Comparison of ENCODE assay signal across 8 cellular contexts in the genomic region with DNA sequence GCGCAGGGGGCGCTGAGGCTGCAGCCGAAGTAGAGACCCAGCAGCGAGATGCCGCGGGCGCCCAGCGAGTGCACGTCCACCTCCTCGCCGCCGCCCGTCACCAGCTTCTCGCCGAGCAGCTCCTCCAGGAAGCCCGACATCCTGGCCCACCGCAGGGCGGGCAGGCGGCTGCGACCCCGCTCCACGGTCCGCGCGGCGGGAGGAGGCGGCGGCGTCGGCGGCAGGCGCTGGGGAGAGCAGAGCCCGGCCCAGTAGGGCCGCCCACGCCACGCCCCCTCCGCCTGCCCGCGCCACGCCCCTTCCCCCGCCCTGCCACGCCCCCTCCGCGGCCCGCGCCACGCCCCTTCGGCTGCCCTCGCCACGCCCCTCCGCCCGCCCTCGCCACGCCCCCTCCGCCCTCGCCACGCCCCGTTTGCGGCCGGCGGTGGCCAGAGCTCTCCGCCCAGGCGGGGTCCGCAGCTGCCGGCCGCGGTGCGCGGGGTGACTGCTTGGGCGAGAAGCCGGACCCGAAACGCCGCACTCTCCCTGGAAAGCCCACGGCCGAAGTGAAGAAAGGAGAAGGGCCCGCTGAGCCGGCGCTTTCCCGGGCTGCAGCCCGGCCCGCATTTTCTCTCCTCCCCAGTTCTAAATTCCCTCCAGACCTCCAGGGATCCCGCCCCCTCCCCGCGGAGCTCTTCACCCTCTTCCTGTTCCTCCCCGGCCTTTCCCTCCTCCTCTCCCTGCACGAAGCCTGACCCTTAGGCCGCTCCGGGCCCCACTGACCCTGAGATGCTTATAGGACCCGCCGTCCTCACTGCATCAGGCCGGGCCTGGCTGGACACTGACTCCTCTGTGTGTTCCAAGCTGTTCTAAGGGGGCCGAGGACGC. TPM values are rescaled to one million over a fixed set of nuclear protein-coding genes. Genes with fewer than 3 reads are reported as not detected.
DNase-seq lines count a peak whose midpoint lies in the region; ATAC-seq, FAIRE-seq and TF ChIP-seq lines count a peak whose summit lies in the region.

A gene (minus strand): TSS at position 238 of the 867 bp plus-strand sequence.

- H3K27ac ChIP-seq in RWPE2 (ENCODE audit: poor library complexity, severe bottlenecking) (peak within 1 kb of the TSS; percentile 98), neuronal stem cell (replicated peaks; ENCODE audit: low read length) (peak within 1 kb of the TSS; percentile 85)

- POLR2A ChIA-PET in BJ (lab: Charles Lee): no interaction called here

- peak within 1 kb of the TSS; percentile 99 for H3K23ac ChIP-seq in neuronal stem cell (ENCODE audit: low read depth, low read length, poor library complexity)

- no peaks in the 10 kb centered on the region for H3K36me3 ChIP-seq in BJ (ENCODE audit: control insufficient read depth, insufficient read depth, low read length)
- H3K36me3 ChIP-seq in RWPE2 (ENCODE audit: low read depth): peaks cover 17% of the 10 kb centered on the region
- H3K36me3 ChIP-seq in neuronal stem cell (replicated peaks in 1 of 2; ENCODE audit: control insufficient read depth in 2 of 2, insufficient read depth in 2 of 2, low read length in 2 of 2): peaks cover 0 to 18% of the 10 kb centered on the region in 2 donors

- H3K9me3 ChIP-seq in RWPE2 (ENCODE audit: severe bottlenecking): no peaks in the 10 kb centered on the region
- H3K9me3 ChIP-seq in neuronal stem cell (replicated peaks in 1 of 2; ENCODE audit: control insufficient read depth in 2 of 2, insufficient read depth in 1 of 2, low read depth in 1 of 2, low read length in 2 of 2): no peaks in the 10 kb centered on the region

- peaks cover 2% of the 10 kb centered on the region for H3K79me1 ChIP-seq in neuronal stem cell (ENCODE audit: low read depth, low read length)

- DNase-seq in BJ (ENCODE audit: low read depth): no peak
- DNase-seq in HT1080 (ENCODE audit: low read depth): peak; percentile 50
- no peak for DNase-seq in RWPE2 (ENCODE audit: low spot score)
- peak; percentile 91 for DNase-seq in activated gamma-delta T cell treated with Interleukin-2 at 50 U/mL for 16 hours
- DNase-seq in frontal cortex (ENCODE audit: low spot score in 2 of 2): peak; percentile 96 to 99
- DNase-seq in neuronal stem cell (ENCODE audit: low spot score): peak; percentile 83
- DNase-seq in stromal cell of bone marrow (ENCODE audit: low read depth): peak; percentile 35

- H3K18ac ChIP-seq in neuronal stem cell (ENCODE audit: low read length): peak within 1 kb of the TSS; percentile 98

- H3K27me3 ChIP-seq in BJ (ENCODE audit: control insufficient read depth, insufficient read depth, low read length) (no peaks in the 10 kb centered on the region), RWPE2 (ENCODE audit: insufficient read depth, poor library complexity, severe bottlenecking) (no peaks in the 10 kb centered on the region), neuronal stem cell (ENCODE audit: control insufficient read depth in 3 of 3, insufficient read depth in 3 of 3, low read depth in 1 of 3, low read length in 3 of 3) (no peaks in the 10 kb centered on the region)

- FAIRE-seq in frontal cortex (lab: Jason Lieb, UNC): no peak

- peak within 1 kb of the TSS; percentile 82 for H4K8ac ChIP-seq in neuronal stem cell (ENCODE audit: low read depth, low read length)

- H2BK12ac ChIP-seq in neuronal stem cell (ENCODE audit: low read length): no peak within 1 kb of the TSS

- peak; percentile 64 for ATAC-seq in GM19438 (IDR thresholded peaks at IDR 0.05; ENCODE audit: low read depth, unreplicated experiment)
- ATAC-seq in RWPE2 (ENCODE audit: low read depth): peak; percentile 62

- H3K4me1 ChIP-seq in RWPE2 (ENCODE audit: insufficient read depth, poor library complexity, severe bottlenecking) (peaks cover 18% of the 10 kb centered on the region), neuronal stem cell (ENCODE audit: control insufficient read depth in 2 of 2, insufficient read depth in 1 of 2, low read depth in 1 of 2, low read length in 2 of 2) (peaks cover 6 to 15% of the 10 kb centered on the region in 2 donors)

- WGBS in neuronal stem cell (ENCODE audit: extremely low coverage in 2 of 2, insufficient read length in 2 of 2, insufficient replicate concordance in 1 of 2), 2 donors: no CpG with 5 or more reads among the region's 94 CpGs

- H3K14ac ChIP-seq in neuronal stem cell (ENCODE audit: low read length): peak within 1 kb of the TSS; percentile 82

- H3K9ac ChIP-seq in neuronal stem cell (ENCODE audit: low read depth, low read length, poor library complexity): peak within 1 kb of the TSS; percentile 97

- H2BK15ac ChIP-seq in neuronal stem cell (ENCODE audit: low read length): peak within 1 kb of the TSS; percentile 74

- peak; percentile 27 for TF ChIP-seq CTCF in BJ (IDR thresholded peaks at IDR 0.05; ENCODE audit: insufficient read depth, low read depth, low read length)
- peak; percentile 22 for TF ChIP-seq CTCF in RWPE2 (IDR thresholded peaks at IDR 0.05; ENCODE audit: poor library complexity, severe bottlenecking)

- peak within 1 kb of the TSS; percentile 89 for H2AFZ ChIP-seq in neuronal stem cell (ENCODE audit: low read length)

- H3K4me3 ChIP-seq in BJ (ENCODE audit: low read depth, low read length) (peak within 1 kb of the TSS; percentile 91), RWPE2 (ENCODE audit: severe bottlenecking) (peak within 1 kb of the TSS; percentile 96), neuronal stem cell (ENCODE audit: low read length in 2 of 2) (peak within 1 kb of the TSS; percentile 85 to 100)

- no peak within 1 kb of the TSS for H2BK120ac ChIP-seq in neuronal stem cell (ENCODE audit: low read depth, low read length)

- peak within 1 kb of the TSS; percentile 62 for H2BK5ac ChIP-seq in neuronal stem cell (ENCODE audit: low read length)

- peak within 1 kb of the TSS; percentile 63 for H3K4me2 ChIP-seq in neuronal stem cell (ENCODE audit: insufficient read depth, low read length, poor library complexity, severe bottlenecking)

- CTCF ChIA-PET in BJ (lab: Yijun Ruan, JAX): interaction anchor here (0.6 to 5.4 kb wide), 33 partner anchors 9 to 567 kb away, joined by 3 to 66 read pairs (median 5); a partner anchor contains a TSS

- peak within 1 kb of the TSS; percentile 10 for H3K4ac ChIP-seq in neuronal stem cell (ENCODE audit: low read length)

- no peak within 1 kb of the TSS for H4K91ac ChIP-seq in neuronal stem cell (ENCODE audit: low read depth, low read length, poor library complexity)

- H2AK5ac ChIP-seq in neuronal stem cell (ENCODE audit: low read depth, low read length): peak within 1 kb of the TSS; percentile 98

RNA-seq across cellular contexts. Expression of the gene that starts here (rescaled TPM):
- 65.3 and 88.8 TPM in 2 replicates for polyA plus RNA-seq in BJ (2011; rRNA removed)
- 74.4 and 127 TPM in 2 replicates for polyA minus RNA-seq in BJ (2011; rRNA and poly(A)+ RNA removed)
- total RNA-seq in HT1080 (2014; rRNA removed; shearing (Covaris generic)): 2.6 and 3.5 TPM in 2 replicates
- 2.5 and 3.5 TPM in 2 replicates for polyA plus RNA-seq in HT1080 (2015; cell fraction: cytosol; rRNA removed)
- 1.9 and 3.9 TPM in 2 replicates for polyA plus RNA-seq in HT1080 (2015; cell fraction: nucleus; rRNA removed)
- 18.3 TPM for total RNA-seq in frontal cortex
- 68.2 TPM for polyA plus RNA-seq in neuronal stem cell (2013, experiment 1 of 2)
- 67.4 TPM for polyA plus RNA-seq in neuronal stem cell (2013, experiment 2 of 2)

Comparison
In these comparisons a context has a peak if more than half of its experiments do, and no peak if none do; other contexts are left out.
1. DNase-seq: peak in HT1080 (single experiment), activated gamma-delta T cell treated with Interleukin-2 at 50 U/mL for 16 hours (single experiment), frontal cortex (2 of 2), neuronal stem cell (single experiment) and stromal cell of bone marrow (single experiment); none in BJ (single experiment) and RWPE2 (single experiment).
2. Peak in every context shown above with its lines, with median percentiles within 50 percentile points of each other: H3K4me3 ChIP-seq.